10 cellular contexts compared by ENCODE assay signal in the genomic region with DNA sequence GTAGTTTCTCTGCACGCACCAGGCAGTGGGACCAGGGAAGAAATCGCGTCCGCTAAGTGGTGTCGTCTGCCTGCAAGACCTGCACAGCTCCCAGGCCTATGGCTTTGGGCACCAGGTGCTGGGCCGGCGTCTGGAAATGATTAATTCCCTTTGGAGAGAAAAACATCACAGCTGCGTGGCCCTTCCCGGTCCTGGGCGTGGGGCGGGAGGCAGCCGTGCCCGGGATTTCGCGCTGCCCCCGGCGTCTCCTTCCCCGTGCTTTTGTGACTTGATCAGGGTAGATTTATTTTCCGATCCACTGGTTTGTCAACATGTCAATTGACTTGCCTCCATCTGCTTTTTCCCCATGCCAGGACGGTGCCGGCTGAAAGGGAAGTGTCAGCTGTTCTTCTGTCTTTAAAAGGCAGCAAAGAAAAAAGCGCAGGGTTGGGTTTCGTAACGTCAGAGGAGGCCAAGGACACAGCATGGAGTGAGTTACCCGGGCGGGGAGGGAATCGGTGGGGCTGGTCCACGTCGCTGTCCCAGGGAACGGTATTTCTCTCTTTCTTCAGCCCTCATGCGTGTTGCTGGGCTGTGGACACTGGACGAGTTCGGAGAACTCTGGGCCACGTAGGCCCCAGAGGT.
DNase-seq lines count a peak whose midpoint lies in the region; ATAC-seq, FAIRE-seq and TF ChIP-seq lines count a peak whose summit lies in the region.
"Had no signal": no experiment of that assay in that cellular context is flagged by ENCODE, and none has a peak within 500 bp of the region (broad histone marks: within the 10 kb centered on the region; RNA-seq: fewer than 3 reads in every experiment).

No MANE protein-coding gene starts in this region.

- H3K9ac ChIP-seq in HCT116 (ENCODE audit: low read length) = no peak overlapping the region
- no peak overlapping the region for H3K9ac ChIP-seq in PC-3 (ENCODE audit: low read length)
- H3K9ac ChIP-seq in mesendoderm (ENCODE audit: low read length) = no peak overlapping the region

- H3K79me2 ChIP-seq in HCT116 (ENCODE audit: insufficient read depth, low read length) (no peaks in the 10 kb centered on the region), PC-3 (ENCODE audit: low read length) (no peaks in the 10 kb centered on the region), mesendoderm (ENCODE audit: control insufficient read depth, insufficient read depth, low read length) (no peaks in the 10 kb centered on the region)

- no peaks in the 10 kb centered on the region for H3K9me2 ChIP-seq in HCT116 (ENCODE audit: insufficient read depth)
- H3K9me2 ChIP-seq in PC-3 (replicated peaks; ENCODE audit: low read length) = no peaks in the 10 kb centered on the region

- TF ChIP-seq POLR2A in HCT116 (IDR thresholded peaks at IDR 0.05; ENCODE audit: borderline replicate concordance, extremely low read depth, insufficient read depth, insufficient read length) = no peak

- H3K36me3 ChIP-seq in HCT116 (ENCODE audit: control insufficient read depth in 1 of 2, insufficient read depth in 2 of 2, low read length in 2 of 2) = no peaks in the 10 kb centered on the region
- no peaks in the 10 kb centered on the region for H3K36me3 ChIP-seq in PC-3 (ENCODE audit: low read depth, low read length)
- H3K36me3 ChIP-seq in psoas muscle (ENCODE audit: insufficient read depth in 1 of 2, low read depth in 1 of 2) = no peaks in the 10 kb centered on the region
- H3K36me3 ChIP-seq in mesendoderm (ENCODE audit: control insufficient read depth, insufficient read depth, low read length) = no peaks in the 10 kb centered on the region
- H3K36me3 ChIP-seq: Peyer's patch, uterus had no signal

- H3K18ac ChIP-seq in mesendoderm (ENCODE audit: low read length) = no peak overlapping the region

- no peak overlapping the region for H2BK15ac ChIP-seq in mesendoderm (replicated peaks; ENCODE audit: low read depth)

- H2AFZ ChIP-seq in HCT116 (ENCODE audit: low read depth, low read length, poor library complexity, severe bottlenecking) (no peak overlapping the region), PC-3 (ENCODE audit: low read length) (no peak overlapping the region)

- CTCF ChIA-PET in HCT116 (lab: Charles Lee) = interaction anchor here (1.4 to 3.4 kb wide), 2 partner anchors 92 to 243 kb away, joined by 4 to 9 read pairs; no protein-coding TSS in a partner anchor
- CTCF ChIA-PET in PC-3 (lab: Charles Lee) = no interaction called here

- no peaks in the 10 kb centered on the region for H3K79me1 ChIP-seq in mesendoderm (ENCODE audit: low read length)

- no peak for DNase-seq in HCT116 (ENCODE audit: low read depth, low spot score)
- no peak for DNase-seq in PC-3
- peak; percentile 53 for DNase-seq in fibroblast of mammary gland (ENCODE audit: low read depth)
- DNase-seq in psoas muscle = peak; percentile 41 to 80
- no peak for DNase-seq in urothelium cell line (ENCODE audit: low spot score)
- no peak for DNase-seq in RKO (ENCODE audit: low spot score)
- DNase-seq in mesendoderm = no peak
- DNase-seq in NCI-H1105 (lab: John Stamatoyannopoulos, UW) = no peak

- peak in 1 of 3 experiments; percentile 19; a peak in 1 of 6 replicates for TF ChIP-seq CTCF in HCT116 (IDR thresholded peaks at IDR 0.05 in 2 of 3, conservative IDR thresholded peaks at IDR 0.05 in 1 of 3; ENCODE audit: borderline replicate concordance in 1 of 3, insufficient read depth in 1 of 3, low read depth in 2 of 3, low read length in 2 of 3)
- no peak for TF ChIP-seq CTCF in PC-3 (conservative IDR thresholded peaks at IDR 0.05; ENCODE audit: low read depth, low read length)
- TF ChIP-seq CTCF in fibroblast of mammary gland (conservative IDR thresholded peaks at IDR 0.05; ENCODE audit: control insufficient read depth, insufficient read depth, low read depth, low read length) = no peak
- TF ChIP-seq CTCF in psoas muscle (IDR thresholded peaks at IDR 0.05) = no peak

- no peak overlapping the region for H3K4ac ChIP-seq in mesendoderm (ENCODE audit: low read depth, low read length)

- H2BK120ac ChIP-seq in mesendoderm (ENCODE audit: low read depth, low read length) = no peak overlapping the region

- no peaks in the 10 kb centered on the region for H3K9me3 ChIP-seq in HCT116 (ENCODE audit: control insufficient read depth in 1 of 2, insufficient read depth in 1 of 2, low read depth in 1 of 2, low read length in 2 of 2)
- no peaks in the 10 kb centered on the region for H3K9me3 ChIP-seq in PC-3 (ENCODE audit: low read length)
- no peaks in the 10 kb centered on the region for H3K9me3 ChIP-seq in psoas muscle
- H3K9me3 ChIP-seq: Peyer's patch, uterus had no signal

- H3K27ac ChIP-seq in HCT116 (ENCODE audit: low read depth, low read length) = no peak overlapping the region
- H3K27ac ChIP-seq in PC-3 (ENCODE audit: low read length) = no peak overlapping the region
- H3K27ac ChIP-seq in psoas muscle = peak overlapping the region; percentile 88
- no peak overlapping the region for H3K27ac ChIP-seq in mesendoderm (ENCODE audit: low read depth, low read length)
- H3K27ac ChIP-seq: uterus had no signal

- no peak overlapping the region for H4K8ac ChIP-seq in mesendoderm (ENCODE audit: low read depth, low read length)

- no peak; the same call in 1 of the 2 replicates for TF ChIP-seq RAD21 in HCT116 (IDR thresholded peaks at IDR 0.05; ENCODE audit: low read depth)

- RAD21 ChIA-PET in HCT116 (lab: Charles Lee; ENCODE audit: low non-redundant PET in 1 of 2, low total read pairs in 2 of 2, uncharacterized antibody in 2 of 2, unreplicated experiment in 2 of 2) = no interaction called here

- H4K5ac ChIP-seq in mesendoderm (ENCODE audit: low read length) = no peak overlapping the region

- H3K4me2 ChIP-seq in HCT116 (ENCODE audit: low read length) (peak overlapping the region; percentile 27; the same call in 1 of the 2 replicates), PC-3 (ENCODE audit: low read length) (no peak overlapping the region), mesendoderm (ENCODE audit: low read length) (no peak overlapping the region)

- H3K56ac ChIP-seq in mesendoderm (ENCODE audit: low read length) = no peak overlapping the region

- no peak for FAIRE-seq in urothelium cell line (lab: Jason Lieb, UNC)

- H4K20me1 ChIP-seq in HCT116 (ENCODE audit: insufficient read depth) (no peaks in the 10 kb centered on the region), PC-3 (ENCODE audit: low read length) (no peaks in the 10 kb centered on the region)

- H3K4me3 ChIP-seq in HCT116 (replicated peaks in 1 of 2; ENCODE audit: low read depth in 1 of 2, low read length in 2 of 2) (no peak overlapping the region), PC-3 (ENCODE audit: low read length) (no peak overlapping the region), fibroblast of mammary gland (ENCODE audit: control insufficient read depth, low read depth, low read length) (no peak overlapping the region), psoas muscle (peak overlapping the region; percentile 41), mesendoderm (ENCODE audit: low read length) (no peak overlapping the region)
- H3K4me3 ChIP-seq: uterus had no signal

- no peak overlapping the region for H3K23ac ChIP-seq in mesendoderm (ENCODE audit: low read length)

- no peak overlapping the region for H2AK5ac ChIP-seq in mesendoderm (ENCODE audit: low read length)

- ATAC-seq in HCT116 (peak; percentile 49), PC-3 (peak; percentile 49), psoas muscle (peak; percentile 80 to 92 (median 88))

- no peaks in the 10 kb centered on the region for H3F3A ChIP-seq in PC-3 (ENCODE audit: low read length, unreplicated experiment)

- BruUV-seq in HCT116 (replicated peaks; lab: Mats Ljungman, UMichigan) = no TSS peak
- BruUV-seq in PC-3 (replicated peaks; lab: Mats Ljungman, UMichigan) = no TSS peak

- WGBS in psoas muscle, 3 donors = 24 to 34% (median 32%) methylated on average over 33 to 34 of the region's 34 CpGs
- WGBS in mesendoderm (ENCODE audit: extremely low coverage, insufficient coverage, low lambda C conversion rate) = no CpG with 5 or more reads among the region's 34 CpGs

- intact Hi-C loops in HCT116 (cut with micrococcal nuclease) = loop anchor here (1.0 kb wide), 2 partner anchors 93 to 243 kb away; no protein-coding TSS in a partner anchor
- intact Hi-C loops in PC-3 (cut with micrococcal nuclease) = no loop called here
- intact Hi-C loops in psoas muscle (cut with DNase I) = loop anchor here (1.0 to 10.0 kb wide), 5 partner anchors 113 to 370 kb away; no protein-coding TSS in a partner anchor

- no peak overlapping the region for H2BK5ac ChIP-seq in mesendoderm (ENCODE audit: low read length)

- H3K27me3 ChIP-seq in HCT116 (ENCODE audit: insufficient read depth, low read length) = no peaks in the 10 kb centered on the region
- H3K27me3 ChIP-seq in PC-3 (ENCODE audit: low read length) = no peaks in the 10 kb centered on the region
- no peaks in the 10 kb centered on the region for H3K27me3 ChIP-seq in psoas muscle (ENCODE audit: insufficient read depth in 3 of 3, low read length in 2 of 3)
- no peaks in the 10 kb centered on the region for H3K27me3 ChIP-seq in mesendoderm (ENCODE audit: insufficient read depth, low read length, poor library complexity)
- H3K27me3 ChIP-seq: Peyer's patch, uterus had no signal

- POLR2A ChIA-PET in HCT116 (lab: Charles Lee) = no interaction called here
- POLR2A ChIA-PET in PC-3 (lab: Charles Lee; ENCODE audit: unreplicated experiment) = no interaction called here

- H3K4me1 ChIP-seq in HCT116 (ENCODE audit: control insufficient read depth in 1 of 2, insufficient read depth in 2 of 2, low read length in 2 of 2) = peaks cover 0 to 5% of the 10 kb centered on the region in 2 experiments; a peak in 1 of 4 replicates
- no peaks in the 10 kb centered on the region for H3K4me1 ChIP-seq in PC-3 (ENCODE audit: insufficient read depth, low read length)
- H3K4me1 ChIP-seq in psoas muscle = no peaks in the 10 kb centered on the region
- no peaks in the 10 kb centered on the region for H3K4me1 ChIP-seq in mesendoderm (ENCODE audit: control insufficient read depth, low read depth, low read length)
- H3K4me1 ChIP-seq: uterus had no signal

TF ChIP-seq in HCT116, 20 proteins besides CTCF, POLR2A, EP300 and RAD21 (continues in another document):
- no peak for TF ChIP-seq ZFX (IDR thresholded peaks at IDR 0.05)

Comparison
In these comparisons a context has a peak if more than half of its experiments do, and no peak if none do; other contexts are left out.
1. DNase-seq: peak in fibroblast of mammary gland (single experiment) and psoas muscle (2 of 2); none in HCT116 (single experiment), PC-3 (single experiment), urothelium cell line (single experiment), RKO (single experiment), mesendoderm (single experiment) and NCI-H1105 (single experiment).
2. Peak in every context shown above with its lines, with median percentiles within 50 percentile points of each other: ATAC-seq.